ENCODE assay signal across 8 cellular contexts in the genomic region with DNA sequence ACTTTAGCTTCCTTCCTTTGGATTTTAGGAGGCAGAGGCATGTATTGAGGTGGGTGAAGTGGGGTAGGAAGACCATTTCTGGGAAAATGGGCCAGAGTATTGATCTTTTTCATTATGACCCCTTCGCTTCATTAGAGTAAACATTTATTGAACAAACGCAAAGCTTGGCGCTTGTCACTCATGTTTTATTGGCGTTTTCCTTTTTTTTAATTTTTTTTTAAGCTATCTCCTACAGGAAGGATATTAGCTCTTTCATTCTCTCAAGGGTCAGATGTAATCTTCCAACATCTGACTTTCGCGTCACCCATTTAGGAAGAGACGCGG. TPM values are rescaled to one million over a fixed set of nuclear protein-coding genes. Genes with fewer than 3 reads are reported as not detected.
DNase-seq lines count a peak whose midpoint lies in the region; ATAC-seq and TF ChIP-seq lines count a peak whose summit lies in the region.

No MANE protein-coding gene starts in this region.

- H3K9me3 ChIP-seq in heart left ventricle (peaks cover 0 to 14% (median 0%) of the 10 kb centered on the region in 12 donors), body of pancreas (peaks cover 0 to 6% (median 0%) of the 10 kb centered on the region in 3 donors), mononuclear cell (ENCODE audit: low read depth, low read length) (no peaks in the 10 kb centered on the region), uterus (peaks cover 0 to 6% of the 10 kb centered on the region in 2 donors)

- H3K27ac ChIP-seq in heart left ventricle (peak overlapping the region in 11 of 12 donors; percentile 93 to 100 (median 99)), body of pancreas (peak overlapping the region in 3 of 4 donors; percentile 96 to 100 (median 98)), uterus (peak overlapping the region; percentile 98 to 99)

- intact Hi-C loops in heart left ventricle (cut with DNase I) (loop anchor here in 5 of 10 donors (5.0 to 10.0 kb wide), 4 partner anchors 78 to 350 kb away; no protein-coding TSS in a partner anchor), left cardiac atrium (cut with DNase I) (no loop called here), body of pancreas (cut with DNase I) (no loop called here), uterus (cut with DNase I; ENCODE audit: low total_unique reads) (no loop called here)

- no peak for ATAC-seq in heart left ventricle
- no peak for ATAC-seq in left cardiac atrium
- no peak for ATAC-seq in body of pancreas

- peak overlapping the region; percentile 85 to 98 (median 93) for H3K4me3 ChIP-seq in heart left ventricle
- H3K4me3 ChIP-seq in body of pancreas, result peak overlapping the region in 1 of 2 donors; percentile 94
- peak overlapping the region; percentile 69 for H3K4me3 ChIP-seq in mononuclear cell (ENCODE audit: low read length)
- H3K4me3 ChIP-seq in uterus, result peak overlapping the region; percentile 88 to 97

- DNase-seq in heart left ventricle, result no peak
- DNase-seq in left cardiac atrium, result no peak
- no peak for DNase-seq in body of pancreas
- no peak for DNase-seq in uterus
- no peak for DNase-seq in kidney tubule cell (ENCODE audit: low spot score)
- DNase-seq in activated CD4-positive, alpha-beta T cell treated with anti-CD3 and anti-CD28 coated beads for 1 hour, result no peak
- DNase-seq in KG1 (lab: John Stamatoyannopoulos, UW), result no peak

- TF ChIP-seq POLR2A in heart left ventricle (IDR thresholded peaks at IDR 0.05), result no peak
- TF ChIP-seq POLR2A in body of pancreas (IDR thresholded peaks at IDR 0.05), result no peak
- no peak for TF ChIP-seq POLR2A in uterus (IDR thresholded peaks at IDR 0.05)

- TF ChIP-seq CTCF in heart left ventricle (IDR thresholded peaks at IDR 0.05) (no peak), body of pancreas (IDR thresholded peaks at IDR 0.05) (no peak), uterus (IDR thresholded peaks at IDR 0.05) (no peak)

- H3K4me1 ChIP-seq in heart left ventricle (peaks cover 4 to 72% (median 14%) of the 10 kb centered on the region in 12 donors), body of pancreas (peaks cover 9% of the 10 kb centered on the region), mononuclear cell (ENCODE audit: insufficient read depth, low read length) (peaks cover 70% of the 10 kb centered on the region), uterus (peaks cover 0 to 5% of the 10 kb centered on the region in 2 donors)

- H3K36me3 ChIP-seq in heart left ventricle, result peaks cover 0 to 19% (median 16%) of the 10 kb centered on the region in 9 donors
- peaks cover 0 to 4% of the 10 kb centered on the region in 2 donors for H3K36me3 ChIP-seq in body of pancreas (replicated peaks in 1 of 2; ENCODE audit: insufficient read depth in 1 of 2, low read depth in 2 of 2)
- no peaks in the 10 kb centered on the region for H3K36me3 ChIP-seq in uterus

- 26 to 30% (median 28%) methylated on average over 8 of the region's 8 CpGs for WGBS in heart left ventricle, 4 donors
- WGBS in body of pancreas, 2 donors, result 20 to 23% methylated on average over 8 of the region's 8 CpGs

- no peaks in the 10 kb centered on the region for H3K27me3 ChIP-seq in heart left ventricle
- H3K27me3 ChIP-seq in body of pancreas, result no peaks in the 10 kb centered on the region
- H3K27me3 ChIP-seq in mononuclear cell (ENCODE audit: insufficient read depth, low read length), result no peaks in the 10 kb centered on the region
- no peaks in the 10 kb centered on the region for H3K27me3 ChIP-seq in uterus

RNA-seq across cellular contexts. Expression of a gene that starts 0.3 kb away (rescaled TPM):
- 100 to 1,000 TPM; 118 to 244 (median 197) TPM for total RNA-seq in heart left ventricle
- 100 to 1,000 TPM; 127 to 146 TPM for polyA plus RNA-seq in heart left ventricle
- 100 to 1,000 TPM; 192 to 204 TPM for total RNA-seq in left cardiac atrium
- 100 to 1,000 TPM in 1 of 2 donors, 10 to 100 TPM in 1; 30.1 to 168 TPM for total RNA-seq in body of pancreas
- total RNA-seq in mononuclear cell, result 301 TPM
- total RNA-seq in uterus, result 100 to 1,000 TPM in 3 of 4 donors, 10 to 100 TPM in 1; 42.0 to 287 (median 127) TPM
